16 cellular contexts compared by ENCODE assay signal in the genomic region with DNA sequence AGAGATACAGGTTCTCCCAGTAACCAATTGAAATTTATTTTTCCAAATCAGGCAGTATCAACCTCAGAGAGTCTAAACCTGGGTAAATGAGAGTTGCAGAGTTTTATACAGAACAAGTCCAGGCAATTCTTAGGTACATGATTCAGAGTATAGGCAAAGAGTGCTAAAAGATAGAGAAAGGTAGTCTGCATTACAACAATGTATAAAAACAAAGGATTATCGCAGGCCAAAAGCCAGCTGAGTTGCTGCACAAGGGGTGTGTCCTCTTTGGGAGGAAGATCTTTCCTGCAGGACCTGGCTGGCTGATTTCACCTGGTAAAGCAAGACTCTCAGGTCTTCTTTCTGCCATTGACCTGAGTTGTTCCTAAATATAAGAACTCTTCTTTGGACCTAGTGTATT. TPM values are rescaled to one million over a fixed set of nuclear protein-coding genes. Genes with fewer than 3 reads are reported as not detected.
DNase-seq lines count a peak whose midpoint lies in the region; ATAC-seq, FAIRE-seq and TF ChIP-seq lines count a peak whose summit lies in the region.
"Had no signal": no experiment of that assay in that cellular context is flagged by ENCODE, and none has a peak within 500 bp of the region (broad histone marks: within the 10 kb centered on the region; RNA-seq: fewer than 3 reads in every experiment).

No MANE protein-coding gene starts in this region.

- 42% methylated on average over 1 of the region's 1 CpG for WGBS in suprapubic skin

- no peak for TF ChIP-seq EP300 in suprapubic skin (IDR thresholded peaks at IDR 0.05)

- no peaks in the 10 kb centered on the region for H3K27me3 ChIP-seq in RWPE2 (ENCODE audit: insufficient read depth, poor library complexity, severe bottlenecking)
- H3K27me3 ChIP-seq in keratinocyte (ENCODE audit: control insufficient read depth, extremely low read depth, insufficient read depth, low read length): no peaks in the 10 kb centered on the region
- H3K27me3 ChIP-seq in suprapubic skin: no peaks in the 10 kb centered on the region

- peak overlapping the region; percentile 65 for H3K4me2 ChIP-seq in keratinocyte (ENCODE audit: control insufficient read depth, extremely low read depth, insufficient read depth, low read depth, low read length)

- H3K9me3 ChIP-seq in RWPE2 (ENCODE audit: severe bottlenecking) (no peaks in the 10 kb centered on the region), keratinocyte (ENCODE audit: control insufficient read depth, low read depth, low read length) (no peaks in the 10 kb centered on the region), suprapubic skin (no peaks in the 10 kb centered on the region)
- H3K9me3 ChIP-seq: HAP-1 had no signal

- H4K20me1 ChIP-seq in keratinocyte (ENCODE audit: control insufficient read depth, extremely low read depth, insufficient read depth, low read length): no peaks in the 10 kb centered on the region

- H3K9me1 ChIP-seq in keratinocyte (ENCODE audit: control insufficient read depth, extremely low read depth, insufficient read depth, low read length): no peaks in the 10 kb centered on the region

- no peaks in the 10 kb centered on the region for H3K79me2 ChIP-seq in keratinocyte (ENCODE audit: control insufficient read depth, insufficient read depth, low read length)

- H2AFZ ChIP-seq in keratinocyte (ENCODE audit: control insufficient read depth, low read length): no peak overlapping the region

- TF ChIP-seq CTCF in RWPE2 (IDR thresholded peaks at IDR 0.05; ENCODE audit: poor library complexity, severe bottlenecking) (no peak), keratinocyte (optimal IDR thresholded peaks at IDR 0.05 in 1 of 3, IDR thresholded peaks at IDR 0.05 in 1 of 3, conservative IDR thresholded peaks at IDR 0.05 in 1 of 3; ENCODE audit: extremely low read depth in 1 of 3, insufficient read depth in 2 of 3, low read length in 3 of 3) (no peak), suprapubic skin (IDR thresholded peaks at IDR 0.05) (no peak)

- H3K4me3 ChIP-seq in RWPE2 (ENCODE audit: severe bottlenecking) (no peak overlapping the region), keratinocyte (ENCODE audit: control insufficient read depth in 2 of 3, extremely low read depth in 1 of 3, insufficient read depth in 2 of 3, low read depth in 1 of 3, low read length in 3 of 3) (peak overlapping the region in 1 of 3 experiments; percentile 21), suprapubic skin (no peak overlapping the region)
- H3K4me3 ChIP-seq: HAP-1 had no signal

- H3K4me1 ChIP-seq in RWPE2 (ENCODE audit: insufficient read depth, poor library complexity, severe bottlenecking) (peaks cover 18% of the 10 kb centered on the region), keratinocyte (ENCODE audit: control insufficient read depth, extremely low read depth, insufficient read depth, low read length) (peaks cover 27% of the 10 kb centered on the region), suprapubic skin (peaks cover 23% of the 10 kb centered on the region)
- H3K4me1 ChIP-seq: HAP-1 had no signal

- H3K36me3 ChIP-seq in RWPE2 (ENCODE audit: low read depth): no peaks in the 10 kb centered on the region
- H3K36me3 ChIP-seq in keratinocyte (ENCODE audit: control insufficient read depth in 2 of 2, extremely low read depth in 1 of 2, insufficient read depth in 2 of 2, low read length in 2 of 2): no peaks in the 10 kb centered on the region
- no peaks in the 10 kb centered on the region for H3K36me3 ChIP-seq in suprapubic skin
- H3K36me3 ChIP-seq: HAP-1 had no signal

- no peak for TF ChIP-seq POLR2A in suprapubic skin (IDR thresholded peaks at IDR 0.05)

- ATAC-seq in RWPE2 (ENCODE audit: low read depth) (peak; percentile 93), GM21737 (IDR thresholded peaks at IDR 0.05; ENCODE audit: unreplicated experiment) (no peak)

- DNase-seq in RWPE2 (ENCODE audit: low spot score): no peak
- peak; percentile 51 for DNase-seq in epithelial cell of prostate (ENCODE audit: low read depth, low spot score)
- DNase-seq in keratinocyte (ENCODE audit: low read depth, low spot score): no peak
- DNase-seq in suprapubic skin (ENCODE audit: low spot score in 2 of 2): no peak
- DNase-seq in activated CD4-positive, alpha-beta T cell treated with anti-CD3 and anti-CD28 coated beads, Interleukin-2, amount 50 U/mL, for 48 hours: no peak
- no peak for DNase-seq in occipital lobe (lab: John Stamatoyannopoulos, UW)
- DNase-seq: C1 segment of cervical spinal cord; CD4-positive, alpha-beta T cell; DMS153; DND-41; GDM1 had no signal

- H3K27ac ChIP-seq in RWPE2 (ENCODE audit: poor library complexity, severe bottlenecking): peak overlapping the region; percentile 14
- H3K27ac ChIP-seq in epithelial cell of prostate: peak overlapping the region; percentile 65
- H3K27ac ChIP-seq in keratinocyte (ENCODE audit: control insufficient read depth, insufficient read depth, low read length): no peak overlapping the region
- peak overlapping the region; percentile 16 for H3K27ac ChIP-seq in suprapubic skin

- FAIRE-seq in keratinocyte (lab: Jason Lieb, UNC): peak; percentile 91
- FAIRE-seq: A204.1, GM12892, H1 had no signal

- dilution Hi-C loops in keratinocyte (cut with MboI; ENCODE audit: extremely low pct_ligation_motif_present, low sequenced_read_pairs): no loop called here

- H3K9ac ChIP-seq in keratinocyte (ENCODE audit: control insufficient read depth, extremely low read depth, insufficient read depth, low read length): no peak overlapping the region

RNA-seq across cellular contexts. Expression of gene ECHDC1, which starts 48.9 kb away (rescaled TPM):
- 28.0 to 56.9 TPM (median 46.2 TPM) in 3 replicates for polyA plus RNA-seq in keratinocyte
- 85.6 TPM for polyA plus RNA-seq in keratinocyte (2011; ENCODE audit: low read depth)
- 34.6 and 62.0 TPM in 2 replicates for polyA plus RNA-seq in keratinocyte (2011; cell fraction: cytosol; rRNA removed)
- 28.3 and 37.7 TPM in 2 replicates for polyA plus RNA-seq in keratinocyte (2011; cell fraction: nucleus; rRNA removed)
- 37.1 and 52.0 TPM in 2 replicates for polyA plus RNA-seq in keratinocyte (2012; ENCODE audit: low replicate concordance)
- polyA minus RNA-seq in keratinocyte: 0.72 to 44.9 TPM (median 13.9 TPM) in 3 replicates
- 19.2 TPM for polyA minus RNA-seq in keratinocyte (2011; cell fraction: cytosol; rRNA and poly(A)+ RNA removed)
- polyA minus RNA-seq in keratinocyte (2011; cell fraction: nucleus; rRNA and poly(A)+ RNA removed): 12.2 and 32.3 TPM in 2 replicates
- total RNA-seq in suprapubic skin (10 to 100 TPM; 23.9 to 42.6 (median 38.0) TPM), occipital lobe (53.8 TPM)
